In genomic region chr19:14505488-14506239, GRCh38 we compare ENCODE assay signal across 8 cellular contexts. TPM values are rescaled to one million over a fixed set of nuclear protein-coding genes. Genes with fewer than 3 reads are reported as not detected.
A peak's percentile ranks its signal among the peaks of the same experiment; 100 is the strongest.
DNase-seq lines count a peak whose midpoint lies in the region; ATAC-seq and TF ChIP-seq lines count a peak whose summit lies in the region.

No MANE protein-coding gene starts in this region.

- no peak for TF ChIP-seq RAD21 in neural cell (conservative IDR thresholded peaks at IDR 0.05)

- H3K9ac ChIP-seq in neural cell (ENCODE audit: low read length): no peak overlapping the region

- peaks cover 0 to 8% of the 10 kb centered on the region in 2 donors for H3K4me1 ChIP-seq in esophagus (ENCODE audit: control insufficient read depth in 2 of 2, insufficient read depth in 2 of 2, low read length in 1 of 2)
- peaks cover 30 to 64% (median 48%) of the 10 kb centered on the region in 4 donors for H3K4me1 ChIP-seq in upper lobe of left lung

- peak; percentile 72 for ATAC-seq in activated CD8-positive, alpha-beta memory T cell treated with anti-CD3 and anti-CD28 coated beads, Interleukin-2, amount 10 ng/mL, durations not matched to agents 7 days and 5 days
- peak; percentile 75 to 90 for ATAC-seq in upper lobe of left lung (ENCODE audit: low FRiP score in 2 of 2)
- no peak for ATAC-seq in GM19023 (IDR thresholded peaks at IDR 0.05; ENCODE audit: unreplicated experiment)

- WGBS in esophagus, 2 donors: 32 to 39% methylated on average over 19 of the region's 19 CpGs
- WGBS in upper lobe of left lung, 2 donors: 36 to 46% methylated on average over 18 to 19 of the region's 19 CpGs

- TF ChIP-seq EP300 in neural cell (conservative IDR thresholded peaks at IDR 0.05; ENCODE audit: poor library complexity, severe bottlenecking): no peak
- no peak for TF ChIP-seq EP300 in upper lobe of left lung (IDR thresholded peaks at IDR 0.05)

- H3K27me3 Mint-ChIP-seq in activated CD8-positive, alpha-beta memory T cell treated with anti-CD3 and anti-CD28 coated beads, Interleukin-2, amount 10 ng/mL, durations not matched to agents 7 days and 5 days: no peaks in the 10 kb centered on the region

- CTCF ChIA-PET in activated CD8-positive, alpha-beta memory T cell treated with anti-CD3 and anti-CD28 coated beads, Interleukin-2, amount 10 ng/mL, durations not matched to agents 7 days and 5 days (lab: Charles Lee): interaction anchor here (0.5 to 6.1 kb wide), 26 partner anchors 8 to 390 kb away, joined by 3 to 73 read pairs (median 5); partner anchors contain the start of genes ASF1B, DNAJB1, GIPC1 and TECR

- H4K20me1 ChIP-seq in neural cell (ENCODE audit: insufficient read depth): no peaks in the 10 kb centered on the region

- no peaks in the 10 kb centered on the region for H3K9me3 ChIP-seq in esophagus (ENCODE audit: control insufficient read depth in 2 of 2, insufficient read depth in 1 of 2, low read depth in 1 of 2, low read length in 1 of 2)
- H3K9me3 ChIP-seq in neural cell (ENCODE audit: low read length): no peaks in the 10 kb centered on the region
- H3K9me3 ChIP-seq in upper lobe of left lung: no peaks in the 10 kb centered on the region

- no peaks in the 10 kb centered on the region for H3K9me2 ChIP-seq in neural cell (ENCODE audit: insufficient read depth, low read length)

- no peaks in the 10 kb centered on the region for H3K36me3 Mint-ChIP-seq in activated CD8-positive, alpha-beta memory T cell treated with anti-CD3 and anti-CD28 coated beads, Interleukin-2, amount 10 ng/mL, durations not matched to agents 7 days and 5 days

- H2AFZ ChIP-seq in neural cell (ENCODE audit: low read depth, low read length): no peak overlapping the region

- H3K36me3 ChIP-seq in esophagus (ENCODE audit: control insufficient read depth in 2 of 2, insufficient read depth in 2 of 2, low read length in 1 of 2): no peaks in the 10 kb centered on the region
- no peaks in the 10 kb centered on the region for H3K36me3 ChIP-seq in neural cell (ENCODE audit: insufficient read depth, low read length)
- H3K36me3 ChIP-seq in upper lobe of left lung: no peaks in the 10 kb centered on the region

- no peaks in the 10 kb centered on the region for H3K79me2 ChIP-seq in neural cell (replicated peaks; ENCODE audit: insufficient read depth, low read length)

- H3K9me3 Mint-ChIP-seq in activated CD8-positive, alpha-beta memory T cell treated with anti-CD3 and anti-CD28 coated beads, Interleukin-2, amount 10 ng/mL, durations not matched to agents 7 days and 5 days (ENCODE audit: low read depth): no peaks in the 10 kb centered on the region

- TF ChIP-seq CTCF in neural cell (IDR thresholded peaks at IDR 0.05; ENCODE audit: poor library complexity, severe bottlenecking): peak; percentile 25
- peak; percentile 74 to 88 (median 80) for TF ChIP-seq CTCF in upper lobe of left lung (IDR thresholded peaks at IDR 0.05)

- no peak overlapping the region for H3K4me3 Mint-ChIP-seq in activated CD8-positive, alpha-beta memory T cell treated with anti-CD3 and anti-CD28 coated beads, Interleukin-2, amount 10 ng/mL, durations not matched to agents 7 days and 5 days

- DNase-seq in NCI-H146 (lab: John Stamatoyannopoulos, UW): peak; percentile 62
- no peak for DNase-seq in NCI-H146 treated with DMSO at 0.1 percent for 48 hours (lab: John Stamatoyannopoulos, UW; ENCODE audit: unreplicated experiment)
- DNase-seq in NCI-H69 (lab: John Stamatoyannopoulos, UW): peak; percentile 66
- DNase-seq in activated CD8-positive, alpha-beta memory T cell treated with anti-CD3 and anti-CD28 coated beads, Interleukin-2, amount 10 ng/mL, durations not matched to agents 7 days and 5 days: peak; percentile 82
- DNase-seq in upper lobe of left lung: peak; percentile 83 to 89

- TF ChIP-seq POLR2A in upper lobe of left lung (IDR thresholded peaks at IDR 0.05): peak in 1 of 4 donors; percentile 12

- H3K27ac ChIP-seq in esophagus (ENCODE audit: low read depth in 2 of 2, low read length in 1 of 2): peak overlapping the region; percentile 91 to 98
- H3K27ac ChIP-seq in neural cell (ENCODE audit: low read length): no peak overlapping the region
- H3K27ac ChIP-seq in upper lobe of left lung: peak overlapping the region; percentile 83 to 86 (median 86)

- H3K27me3 ChIP-seq in esophagus (ENCODE audit: control insufficient read depth in 1 of 2, insufficient read depth in 2 of 2, low read length in 2 of 2) (no peaks in the 10 kb centered on the region), neural cell (ENCODE audit: insufficient read depth, low read depth, low read length) (no peaks in the 10 kb centered on the region), upper lobe of left lung (no peaks in the 10 kb centered on the region)

- H3K4me1 Mint-ChIP-seq in activated CD8-positive, alpha-beta memory T cell treated with anti-CD3 and anti-CD28 coated beads, Interleukin-2, amount 10 ng/mL, durations not matched to agents 7 days and 5 days: peaks cover 33% of the 10 kb centered on the region

- H3K4me3 ChIP-seq in esophagus (ENCODE audit: low read depth in 1 of 2, low read length in 2 of 2) (no peak overlapping the region), neural cell (ENCODE audit: low read length) (no peak overlapping the region), upper lobe of left lung (no peak overlapping the region)

- no peak overlapping the region for H3K4me2 ChIP-seq in neural cell (ENCODE audit: low read length)

- H3F3A ChIP-seq in neural cell (ENCODE audit: insufficient read depth, low read length, poor library complexity, severe bottlenecking): no peaks in the 10 kb centered on the region

- H3K27ac Mint-ChIP-seq in activated CD8-positive, alpha-beta memory T cell treated with anti-CD3 and anti-CD28 coated beads, Interleukin-2, amount 10 ng/mL, durations not matched to agents 7 days and 5 days: peak overlapping the region; percentile 65

TF ChIP-seq in neural cell, 6 proteins besides CTCF, POLR2A, EP300 and RAD21:
- TF ChIP-seq POLR2AphosphoS5 (IDR thresholded peaks at IDR 0.05) (no peak), REST (IDR thresholded peaks at IDR 0.05; ENCODE audit: borderline replicate concordance) (no peak), SMC3 (conservative IDR thresholded peaks at IDR 0.05; ENCODE audit: poor library complexity) (no peak), TAF1 (IDR thresholded peaks at IDR 0.05; ENCODE audit: low read depth) (no peak), EZH2 (IDR thresholded peaks at IDR 0.05; ENCODE audit: borderline replicate concordance, insufficient read depth, low read length, poor library complexity, severe bottlenecking) (no peak), MXI1 (conservative IDR thresholded peaks at IDR 0.05; ENCODE audit: poor library complexity, severe bottlenecking) (no peak)

RNA-seq across cellular contexts. Expression of gene GIPC1, which starts 9.7 kb away (rescaled TPM):
- 10 to 100 TPM; 26.2 to 30.8 TPM for total RNA-seq in activated CD8-positive, alpha-beta memory T cell treated with anti-CD3 and anti-CD28 coated beads, Interleukin-2, amount 10 ng/mL, durations not matched to agents 7 days and 5 days
- polyA plus RNA-seq in esophagus (100 to 1,000 TPM; 269 to 368 TPM), neural cell (128 and 168 TPM in 2 replicates)
- 59.8 and 67.4 TPM in 2 replicates for polyA minus RNA-seq in neural cell
- 100 to 1,000 TPM; 103 to 283 (median 152) TPM for total RNA-seq in upper lobe of left lung

RNA-seq across cellular contexts. Expression of gene DNAJB1, which starts 12.5 kb away (rescaled TPM):
- 100 to 1,000 TPM in 1 of 2 experiments, 10 to 100 TPM in 1; 86.0 to 103 TPM for total RNA-seq in activated CD8-positive, alpha-beta memory T cell treated with anti-CD3 and anti-CD28 coated beads, Interleukin-2, amount 10 ng/mL, durations not matched to agents 7 days and 5 days
- polyA plus RNA-seq in esophagus (100 to 1,000 TPM; 249 to 309 TPM), neural cell (64.6 and 70.9 TPM in 2 replicates)
- 50.4 and 54.5 TPM in 2 replicates for polyA minus RNA-seq in neural cell
- total RNA-seq in upper lobe of left lung: 100 to 1,000 TPM in 3 of 6 donors, 10 to 100 TPM in 3; 33.5 to 137 (median 101) TPM

RNA-seq across cellular contexts. Expression of gene TECR, which starts 23.7 kb away (rescaled TPM):
- total RNA-seq in activated CD8-positive, alpha-beta memory T cell treated with anti-CD3 and anti-CD28 coated beads, Interleukin-2, amount 10 ng/mL, durations not matched to agents 7 days and 5 days: 100 to 1,000 TPM; 142 to 176 TPM
- polyA plus RNA-seq in esophagus (100 to 1,000 TPM; 362 to 444 TPM), neural cell (31.4 and 42.4 TPM in 2 replicates)
- 21.2 and 25.6 TPM in 2 replicates for polyA minus RNA-seq in neural cell
- total RNA-seq in upper lobe of left lung: 100 to 1,000 TPM in 2 of 6 donors, 10 to 100 TPM in 4; 54.0 to 124 (median 80.6) TPM

RNA-seq across cellular contexts. Expression of gene PTGER1, which starts 30.5 kb away (rescaled TPM):
- total RNA-seq in activated CD8-positive, alpha-beta memory T cell treated with anti-CD3 and anti-CD28 coated beads, Interleukin-2, amount 10 ng/mL, durations not matched to agents 7 days and 5 days: under 1 TPM in 1 of 2 experiments, not detected in 1; 0.40 TPM
- polyA plus RNA-seq in esophagus (under 1 TPM; 0.32 to 0.47 TPM), neural cell (not detected in 2 replicates)
- polyA minus RNA-seq in neural cell: not detected in 2 replicates
- 1 to 10 TPM in 2 of 6 donors, under 1 TPM in 1, not detected in 3; 0.59 to 3.9 (median 1.7) TPM for total RNA-seq in upper lobe of left lung
